1 cellular context compared by ENCODE assay signal in genomic region chr2:231013820-231014219, GRCh38.
TF ChIP-seq lines count a peak whose summit lies in the region.

No MANE protein-coding gene starts in this region.

TF ChIP-seq in GM23338, 12 proteins besides CTCF, POLR2A, EP300 and RAD21 (continued from another document):
- TF ChIP-seq POLR2AphosphoS5 (IDR thresholded peaks at IDR 0.05; ENCODE audit: low read depth) (no peak), CREB1 (CRISPR knock-in tag; IDR thresholded peaks at IDR 0.05; ENCODE audit: low read depth) (no peak), EZH2phosphoT487 (IDR thresholded peaks at IDR 0.05; ENCODE audit: unreplicated experiment) (no peak), NANOG (IDR thresholded peaks at IDR 0.05; ENCODE audit: borderline replicate concordance) (no peak), REST (IDR thresholded peaks at IDR 0.05; ENCODE audit: unreplicated experiment) (no peak), EZH2 (IDR thresholded peaks at IDR 0.05; ENCODE audit: low read depth, unreplicated experiment) (no peak), ZNF462 (CRISPR knock-in tag; IDR thresholded peaks at IDR 0.05) (no peak)
